ENCODE assay signal across 8 cellular contexts in genomic region chr11:32809313-32809712, GRCh38. TPM values are rescaled to one million over a fixed set of nuclear protein-coding genes. Genes with fewer than 3 reads are reported as not detected.
DNase-seq lines count a peak whose midpoint lies in the region; ATAC-seq, FAIRE-seq and TF ChIP-seq lines count a peak whose summit lies in the region.

No MANE protein-coding gene starts in this region.

- H3K79me2 ChIP-seq in SK-N-SH (ENCODE audit: insufficient read depth), result no peaks in the 10 kb centered on the region

- no peak for TF ChIP-seq POLR2A in body of pancreas (IDR thresholded peaks at IDR 0.05)

- no peak overlapping the region for H3K9ac ChIP-seq in SK-N-SH

- H3K27me3 ChIP-seq in SK-N-SH (ENCODE audit: insufficient read depth), result peaks cover 10% of the 10 kb centered on the region; the same call in 1 of the 2 replicates
- no peaks in the 10 kb centered on the region for H3K27me3 ChIP-seq in body of pancreas

- TF ChIP-seq RAD21 in SK-N-SH (IDR thresholded peaks at IDR 0.05; ENCODE audit: low read length), result peak; percentile 77

- ATAC-seq in HG02870 (IDR thresholded peaks at IDR 0.05; ENCODE audit: unreplicated experiment) (peak; percentile 98), body of pancreas (peak; percentile 84)

- H2AFZ ChIP-seq in SK-N-SH (ENCODE audit: low read depth), result peak overlapping the region; percentile 58; the same call in 1 of the 2 replicates

- DNase-seq in AG08395 (ENCODE audit: low spot score) (peak; percentile 79), GM18507 (ENCODE audit: extremely low spot score, insufficient read length, low read depth) (peak; percentile 35), NCI-H1105 (lab: John Stamatoyannopoulos, UW) (peak; percentile 47), SK-N-SH (peak; percentile 62), body of pancreas (peak; percentile 67 to 79 (median 74)), immature natural killer cell (peak; percentile 10 to 15 (median 13))
- DNase-seq in stimulated activated CD4-positive, alpha-beta T cell treated with anti-CD3 and anti-CD28 coated beads, Interleukin-15, amount 100 ng/mL, for 24 hours, result peak; percentile 77

- CTCF ChIA-PET in SK-N-SH (lab: Yijun Ruan, JAX), result interaction anchor here (0.8 to 2.2 kb wide), 13 partner anchors 10 to 256 kb away, joined by 3 to 12 read pairs (median 5); no protein-coding TSS in a partner anchor

- POLR2A ChIA-PET in SK-N-SH (lab: Yijun Ruan, JAX), result interaction anchor here (0.9 kb wide), 1 partner anchor 83 kb away, joined by 3 read pairs; the partner anchor contains the start of gene QSER1

- no peak overlapping the region for H3K27ac Mint-ChIP-seq in immature natural killer cell

- no peaks in the 10 kb centered on the region for H3K9me3 Mint-ChIP-seq in immature natural killer cell

- H3K4me3 ChIP-seq in SK-N-SH (ENCODE audit: low read depth in 2 of 2, low read length in 1 of 2) (no peak overlapping the region; a peak in 1 of 4 replicates), body of pancreas (no peak overlapping the region)

- no peak for TF ChIP-seq EP300 in SK-N-SH (IDR thresholded peaks at IDR 0.05; ENCODE audit: borderline replicate concordance in 1 of 2, low read depth in 1 of 2, low read length in 1 of 2)

- H3K27ac ChIP-seq in SK-N-SH (ENCODE audit: low read depth in 2 of 2, low read length in 1 of 2), result no peak overlapping the region
- H3K27ac ChIP-seq in body of pancreas, result no peak overlapping the region

- no peaks in the 10 kb centered on the region for H3K9me2 ChIP-seq in SK-N-SH

- no peaks in the 10 kb centered on the region for H3K4me1 Mint-ChIP-seq in immature natural killer cell

- H3K9me3 ChIP-seq in SK-N-SH (no peaks in the 10 kb centered on the region), body of pancreas (no peaks in the 10 kb centered on the region)

- 19% methylated on average over 3 of the region's 3 CpGs for WGBS in SK-N-SH (ENCODE audit: low lambda C conversion rate)
- WGBS in body of pancreas, 2 donors, result 20 to 21% methylated on average over 3 of the region's 3 CpGs

- no peaks in the 10 kb centered on the region for H3F3A ChIP-seq in SK-N-SH (replicated peaks; ENCODE audit: insufficient read depth)

- no peaks in the 10 kb centered on the region for H4K20me1 ChIP-seq in SK-N-SH (ENCODE audit: insufficient read depth)

- peaks cover 0 to 1% (median 1%) of the 10 kb centered on the region in 3 donors for H3K27me3 Mint-ChIP-seq in immature natural killer cell (ENCODE audit: low read depth in 3 of 3)

- FAIRE-seq in GM18507 (lab: Jason Lieb, UNC), result peak; percentile 89

- H3K36me3 Mint-ChIP-seq in immature natural killer cell, result no peaks in the 10 kb centered on the region

- no peaks in the 10 kb centered on the region for H3K4me1 ChIP-seq in SK-N-SH (ENCODE audit: control insufficient read depth in 1 of 2, insufficient read depth in 2 of 2, low read depth in 1 of 2, low read length in 1 of 2)
- no peaks in the 10 kb centered on the region for H3K4me1 ChIP-seq in body of pancreas

- H3K4me2 ChIP-seq in SK-N-SH, result no peak overlapping the region

- TF ChIP-seq CTCF in SK-N-SH (IDR thresholded peaks at IDR 0.05) (peak; percentile 76), body of pancreas (IDR thresholded peaks at IDR 0.05) (peak; percentile 33 to 64 (median 59))

- intact Hi-C loops in body of pancreas (cut with DNase I), result no loop called here

- H3K4me3 Mint-ChIP-seq in immature natural killer cell, result no peak overlapping the region

- no peaks in the 10 kb centered on the region for H3K36me3 ChIP-seq in SK-N-SH (replicated peaks in 1 of 2; ENCODE audit: control insufficient read depth in 1 of 2, insufficient read depth in 2 of 2, low read length in 1 of 2)
- no peaks in the 10 kb centered on the region for H3K36me3 ChIP-seq in body of pancreas (replicated peaks in 1 of 2; ENCODE audit: insufficient read depth in 1 of 2, low read depth in 2 of 2)

TF ChIP-seq in SK-N-SH, 30 proteins besides CTCF, POLR2A, EP300 and RAD21:
- no peak for TF ChIP-seq CHD2 (IDR thresholded peaks at IDR 0.05; ENCODE audit: low read length, partially characterized antibody)
- peak; percentile 66 for TF ChIP-seq SMC3 (IDR thresholded peaks at IDR 0.05; ENCODE audit: low read depth, low read length)
- no peak for TF ChIP-seq USF2 (IDR thresholded peaks at IDR 0.05; ENCODE audit: borderline replicate concordance, low read depth, low read length)

RNA-seq across cellular contexts. Expression of gene CCDC73, which starts 14.9 kb away (rescaled TPM):
- polyA plus RNA-seq in SK-N-SH (2012; rRNA removed) (not detected in 2 replicates), immature natural killer cell (not detected)
- polyA plus RNA-seq in SK-N-SH (2012; cell fraction: cytosol; rRNA removed), result not detected in 2 replicates
- polyA plus RNA-seq in SK-N-SH (2012; cell fraction: nucleus; rRNA removed), result not detected in 2 replicates
- total RNA-seq in body of pancreas, result under 1 TPM in 1 of 2 donors, not detected in 1; 0.26 TPM

RNA-seq across cellular contexts. Expression of gene PRRG4, which starts 20.4 kb away (rescaled TPM):
- 0.21 TPM in 2 replicates for polyA plus RNA-seq in SK-N-SH (2012; rRNA removed)
- polyA plus RNA-seq in SK-N-SH (2012; cell fraction: cytosol; rRNA removed), result 0.28 and 0.31 TPM in 2 replicates
- 0.06 and 0.07 TPM in 2 replicates for polyA plus RNA-seq in SK-N-SH (2012; cell fraction: nucleus; rRNA removed)
- 1 to 10 TPM; 2.3 to 5.7 TPM for total RNA-seq in body of pancreas
- polyA plus RNA-seq in immature natural killer cell, result not detected

Comparison
In these comparisons a context has a peak if more than half of its experiments do, and no peak if none do; other contexts are left out.
1. DNase-seq: peak in every context shown above with its lines; median percentile 79 in AG08395; 77 in stimulated activated CD4-positive, alpha-beta T cell treated with anti-CD3 and anti-CD28 coated beads, Interleukin-15, amount 100 ng/mL, for 24 hours; 74 in body of pancreas; 62 in SK-N-SH; 47 in NCI-H1105; 35 in GM18507; 13 in immature natural killer cell.